Comparison of ENCODE assay signal across 8 cellular contexts in genomic region chr16:28823719-28824547, GRCh38. TPM values are rescaled to one million over a fixed set of nuclear protein-coding genes. Genes with fewer than 3 reads are reported as not detected.
A peak's percentile ranks its signal among the peaks of the same experiment; 100 is the strongest.
DNase-seq lines count a peak whose midpoint lies in the region; ATAC-seq lines count a peak whose summit lies in the region.

No MANE protein-coding gene starts in this region.

- peaks cover 49% of the 10 kb centered on the region for H3K36me3 Mint-ChIP-seq in activated CD8-positive, alpha-beta memory T cell treated with anti-CD3 and anti-CD28 coated beads, Interleukin-2, amount 10 ng/mL, durations not matched to agents 7 days and 5 days
- H3K36me3 Mint-ChIP-seq in effector memory CD8-positive, alpha-beta T cell (ENCODE audit: insufficient read depth): peaks cover 55% of the 10 kb centered on the region

- WGBS in mesendoderm (ENCODE audit: extremely low coverage, insufficient coverage, low lambda C conversion rate): no CpG with 5 or more reads among the region's 75 CpGs

- peaks cover 14% of the 10 kb centered on the region for H3K79me1 ChIP-seq in mesendoderm (ENCODE audit: low read length)

- peak overlapping the region; percentile 99 for H3K9ac ChIP-seq in mesendoderm (ENCODE audit: low read length)

- H3K23ac ChIP-seq in mesendoderm (ENCODE audit: low read length): peak overlapping the region; percentile 37

- no peaks in the 10 kb centered on the region for H3K9me3 Mint-ChIP-seq in activated CD8-positive, alpha-beta memory T cell treated with anti-CD3 and anti-CD28 coated beads, Interleukin-2, amount 10 ng/mL, durations not matched to agents 7 days and 5 days (ENCODE audit: low read depth)
- no peaks in the 10 kb centered on the region for H3K9me3 Mint-ChIP-seq in effector memory CD8-positive, alpha-beta T cell

- ATAC-seq in GM21390 (IDR thresholded peaks at IDR 0.05; ENCODE audit: unreplicated experiment): peak; percentile 58
- peak; percentile 79 for ATAC-seq in activated CD8-positive, alpha-beta memory T cell treated with anti-CD3 and anti-CD28 coated beads, Interleukin-2, amount 10 ng/mL, durations not matched to agents 7 days and 5 days
- ATAC-seq in effector memory CD8-positive, alpha-beta T cell (replicated peaks): peak; percentile 66

- H3K4me2 ChIP-seq in mesendoderm (ENCODE audit: low read length): peak overlapping the region; percentile 97

- peak overlapping the region; percentile 100 for H3K4me3 Mint-ChIP-seq in activated CD8-positive, alpha-beta memory T cell treated with anti-CD3 and anti-CD28 coated beads, Interleukin-2, amount 10 ng/mL, durations not matched to agents 7 days and 5 days
- peak overlapping the region; percentile 90 to 92 for H3K4me3 Mint-ChIP-seq in effector memory CD8-positive, alpha-beta T cell

- peak overlapping the region; percentile 81 for H2AK5ac ChIP-seq in mesendoderm (ENCODE audit: low read length)

- H3K4me1 Mint-ChIP-seq in activated CD8-positive, alpha-beta memory T cell treated with anti-CD3 and anti-CD28 coated beads, Interleukin-2, amount 10 ng/mL, durations not matched to agents 7 days and 5 days: peaks cover 52% of the 10 kb centered on the region
- peaks cover 20 to 41% of the 10 kb centered on the region in 2 donors for H3K4me1 Mint-ChIP-seq in effector memory CD8-positive, alpha-beta T cell (ENCODE audit: low read depth in 2 of 2)

- H2BK120ac ChIP-seq in mesendoderm (ENCODE audit: low read depth, low read length): no peak overlapping the region

- H3K27ac ChIP-seq in mesendoderm (ENCODE audit: low read depth, low read length): peak overlapping the region; percentile 100

- peak overlapping the region; percentile 91 for H2BK5ac ChIP-seq in mesendoderm (ENCODE audit: low read length)

- H3K27ac Mint-ChIP-seq in activated CD8-positive, alpha-beta memory T cell treated with anti-CD3 and anti-CD28 coated beads, Interleukin-2, amount 10 ng/mL, durations not matched to agents 7 days and 5 days: peak overlapping the region; percentile 96
- peak overlapping the region; percentile 95 to 99 for H3K27ac Mint-ChIP-seq in effector memory CD8-positive, alpha-beta T cell

- peak overlapping the region; percentile 99 for H3K56ac ChIP-seq in mesendoderm (ENCODE audit: low read length)

- CTCF ChIA-PET in activated CD8-positive, alpha-beta memory T cell treated with anti-CD3 and anti-CD28 coated beads, Interleukin-2, amount 10 ng/mL, durations not matched to agents 7 days and 5 days (lab: Charles Lee): interaction anchor here (0.8 to 4.7 kb wide), 2 partner anchors 30 to 121 kb away, joined by 3 to 22 read pairs; no protein-coding TSS in a partner anchor

- H3K36me3 ChIP-seq in mesendoderm (ENCODE audit: control insufficient read depth, insufficient read depth, low read length): peaks cover 12% of the 10 kb centered on the region

- H3K27me3 Mint-ChIP-seq in activated CD8-positive, alpha-beta memory T cell treated with anti-CD3 and anti-CD28 coated beads, Interleukin-2, amount 10 ng/mL, durations not matched to agents 7 days and 5 days: no peaks in the 10 kb centered on the region
- no peaks in the 10 kb centered on the region for H3K27me3 Mint-ChIP-seq in effector memory CD8-positive, alpha-beta T cell

- H3K4me3 ChIP-seq in mesendoderm (ENCODE audit: low read length): peak overlapping the region; percentile 96

- H3K4ac ChIP-seq in mesendoderm (ENCODE audit: low read depth, low read length): peak overlapping the region; percentile 100

- H3K79me2 ChIP-seq in mesendoderm (ENCODE audit: control insufficient read depth, insufficient read depth, low read length): peaks cover 37% of the 10 kb centered on the region

- peak overlapping the region; percentile 99 for H4K8ac ChIP-seq in mesendoderm (ENCODE audit: low read depth, low read length)

- peak overlapping the region; percentile 100 for H3K18ac ChIP-seq in mesendoderm (ENCODE audit: low read length)

- no peak overlapping the region for H2BK15ac ChIP-seq in mesendoderm (replicated peaks; ENCODE audit: low read depth)

- DNase-seq in Caki2 (ENCODE audit: low read depth): peak; percentile 98
- DNase-seq in HUDEP-2 (lab: John Stamatoyannopoulos, UW; ENCODE audit: unreplicated experiment in 76 of 76): peak; percentile 54 to 97 (median 93)
- peak; percentile 96 for DNase-seq in NOMO-1 treated with DMSO at 0.1 percent for 48 hours (lab: John Stamatoyannopoulos, UW; ENCODE audit: unreplicated experiment)
- DNase-seq in activated CD8-positive, alpha-beta memory T cell treated with anti-CD3 and anti-CD28 coated beads, Interleukin-2, amount 10 ng/mL, durations not matched to agents 7 days and 5 days: peak; percentile 99
- peak; percentile 90 to 93 (median 92) for DNase-seq in effector memory CD8-positive, alpha-beta T cell
- DNase-seq in mesendoderm: peak; percentile 99
- DNase-seq in stimulated activated CD8-positive, alpha-beta memory T cell treated with anti-CD3 and anti-CD28 coated beads, Interleukin-12 subunit alpha, Interleukin-12 subunit beta, amount 100 ng/mL, for 24 hours (ENCODE audit: extremely low read depth): peak; percentile 97

- H4K5ac ChIP-seq in mesendoderm (ENCODE audit: low read length): no peak overlapping the region

- peaks cover 3% of the 10 kb centered on the region for H3K4me1 ChIP-seq in mesendoderm (ENCODE audit: control insufficient read depth, low read depth, low read length)

- in situ Hi-C loops in Caki2 (cut with HindIII; ENCODE audit: low pct_unique_long_range_greater_than_20kb, low sequenced_read_pairs): no loop called here

- no peaks in the 10 kb centered on the region for H3K27me3 ChIP-seq in mesendoderm (ENCODE audit: insufficient read depth, low read length, poor library complexity)

RNA-seq across cellular contexts. Expression of gene ATXN2L, which starts 1.1 kb away (rescaled TPM):
- total RNA-seq in Caki2 (2014; rRNA removed; shearing (Covaris generic); ENCODE audit: low replicate concordance): 16.6 and 20.2 TPM in 2 replicates
- 100 to 1,000 TPM; 295 to 301 TPM for total RNA-seq in activated CD8-positive, alpha-beta memory T cell treated with anti-CD3 and anti-CD28 coated beads, Interleukin-2, amount 10 ng/mL, durations not matched to agents 7 days and 5 days
- 201 TPM for polyA plus RNA-seq in mesendoderm (2013, experiment 1 of 2)
- polyA plus RNA-seq in mesendoderm (2013, experiment 2 of 2): 196 TPM

RNA-seq across cellular contexts. Expression of gene TUFM, which starts 22.2 kb away (rescaled TPM):
- 149 and 151 TPM in 2 replicates for total RNA-seq in Caki2 (2014; rRNA removed; shearing (Covaris generic); ENCODE audit: low replicate concordance)
- 100 to 1,000 TPM; 156 to 199 TPM for total RNA-seq in activated CD8-positive, alpha-beta memory T cell treated with anti-CD3 and anti-CD28 coated beads, Interleukin-2, amount 10 ng/mL, durations not matched to agents 7 days and 5 days
- 162 TPM for polyA plus RNA-seq in mesendoderm (2013, experiment 1 of 2)
- 164 TPM for polyA plus RNA-seq in mesendoderm (2013, experiment 2 of 2)

RNA-seq across cellular contexts. Expression of gene SH2B1, which starts 39.7 kb away (rescaled TPM):
- 18.0 and 28.4 TPM in 2 replicates for total RNA-seq in Caki2 (2014; rRNA removed; shearing (Covaris generic); ENCODE audit: low replicate concordance)
- 10 to 100 TPM; 57.3 to 70.9 TPM for total RNA-seq in activated CD8-positive, alpha-beta memory T cell treated with anti-CD3 and anti-CD28 coated beads, Interleukin-2, amount 10 ng/mL, durations not matched to agents 7 days and 5 days
- polyA plus RNA-seq in mesendoderm (2013, experiment 1 of 2): 12.7 TPM
- 12.5 TPM for polyA plus RNA-seq in mesendoderm (2013, experiment 2 of 2)

RNA-seq across cellular contexts. Expression of gene ATP2A1, which starts 54.4 kb away (rescaled TPM):
- total RNA-seq in Caki2 (2014; rRNA removed; shearing (Covaris generic); ENCODE audit: low replicate concordance): 0.12 and 0.71 TPM in 2 replicates
- 1 to 10 TPM; 1.5 to 3.4 TPM for total RNA-seq in activated CD8-positive, alpha-beta memory T cell treated with anti-CD3 and anti-CD28 coated beads, Interleukin-2, amount 10 ng/mL, durations not matched to agents 7 days and 5 days
- polyA plus RNA-seq in mesendoderm (2013, experiment 1 of 2): 0.44 TPM
- polyA plus RNA-seq in mesendoderm (2013, experiment 2 of 2): 1.0 TPM

Comparison
In these comparisons a context has a peak if more than half of its experiments do, and no peak if none do; other contexts are left out.
1. Peak in every context shown above with its lines: DNase-seq, ATAC-seq, H3K4me3 ChIP-seq and H3K27ac ChIP-seq.
2. RNA of gene ATXN2L, which starts 1.1 kb away (total RNA-seq): 295 to 301 TPM in activated CD8-positive, alpha-beta memory T cell treated with anti-CD3 and anti-CD28 coated beads, Interleukin-2, amount 10 ng/mL, durations not matched to agents 7 days and 5 days; 16.6 to 20.2 TPM in Caki2; every median in the first group is over 10 times any median in the second.